ENCODE assay signal across 8 cellular contexts in genomic region chr2:114464961-114465706, GRCh38. TPM values are rescaled to one million over a fixed set of nuclear protein-coding genes. Genes with fewer than 3 reads are reported as not detected.
"Had no signal": no experiment of that assay in that cellular context is flagged by ENCODE, and none has a peak within 500 bp of the region (broad histone marks: within the 10 kb centered on the region; RNA-seq: fewer than 3 reads in every experiment).

No MANE protein-coding gene starts in this region.

- DNase-seq: GM23248, GOT3, H7, HFFc6, IMR-90 had no signal

- H3K36me3 ChIP-seq: HAP-1 had no signal

- H2AFZ ChIP-seq: GM23248 had no signal

- H3K4me3 Mint-ChIP-seq: HFFc6 had no signal

- ATAC-seq: HCT116 had no signal

- H3K27ac Mint-ChIP-seq: HFFc6 had no signal

- H3K27ac ChIP-seq: GM23248 had no signal

- H3K4me1 ChIP-seq: HAP-1 had no signal

- H3K4me3 ChIP-seq: GM23248, HAP-1 had no signal

- H3K9me3 ChIP-seq: HAP-1 had no signal

RNA-seq across cellular contexts. Expression of gene DPP10, which starts 22.7 kb away (rescaled TPM):
- total RNA-seq: GM23248, HFFc6, HT-29, IMR-90 had no signal
- polyA plus RNA-seq: GM23248, IMR-90 had no signal
